In genomic region chr10:77873558-77874380, GRCh38 we compare ENCODE assay signal across 8 cellular contexts. TPM values are rescaled to one million over a fixed set of nuclear protein-coding genes. Genes with fewer than 3 reads are reported as not detected.
A peak's percentile ranks its signal among the peaks of the same experiment; 100 is the strongest.
DNase-seq lines count a peak whose midpoint lies in the region; ATAC-seq and TF ChIP-seq lines count a peak whose summit lies in the region.

No MANE protein-coding gene starts in this region.

- H3K27me3 ChIP-seq in upper lobe of right lung: no peaks in the 10 kb centered on the region

- peaks cover 9 to 43% (median 26%) of the 10 kb centered on the region in 4 donors for H3K4me1 Mint-ChIP-seq in naive thymus-derived CD8-positive, alpha-beta T cell

- H3K36me3 Mint-ChIP-seq in naive thymus-derived CD8-positive, alpha-beta T cell: no peaks in the 10 kb centered on the region

- H3K4me3 ChIP-seq in choroid plexus epithelial cell (ENCODE audit: low read depth, low read length): no peak overlapping the region
- H3K4me3 ChIP-seq in upper lobe of right lung: no peak overlapping the region

- H3K4me1 ChIP-seq in upper lobe of right lung: peaks cover 32% of the 10 kb centered on the region

- H3K27ac ChIP-seq in upper lobe of right lung: peak overlapping the region; percentile 26

- no peaks in the 10 kb centered on the region for H3K9me3 Mint-ChIP-seq in naive thymus-derived CD8-positive, alpha-beta T cell

- H3K27ac Mint-ChIP-seq in naive thymus-derived CD8-positive, alpha-beta T cell: peak overlapping the region in 8 of 10 donors; percentile 3 to 88 (median 80)

- H3K27me3 Mint-ChIP-seq in naive thymus-derived CD8-positive, alpha-beta T cell: peaks cover 0 to 7% (median 2%) of the 10 kb centered on the region in 5 donors

- POLR2A ChIA-PET in naive thymus-derived CD8-positive, alpha-beta T cell (lab: Charles Lee): no interaction called here

- TF ChIP-seq CTCF in choroid plexus epithelial cell (conservative IDR thresholded peaks at IDR 0.05; ENCODE audit: low read depth, low read length): no peak
- TF ChIP-seq CTCF in upper lobe of right lung (IDR thresholded peaks at IDR 0.05): no peak

- ATAC-seq in GM19328 (IDR thresholded peaks at IDR 0.05; ENCODE audit: unreplicated experiment): peak; percentile 76
- peak; percentile 92 for ATAC-seq in HG03354 (IDR thresholded peaks at IDR 0.05; ENCODE audit: poor library complexity, severe bottlenecking, unreplicated experiment)
- ATAC-seq in naive thymus-derived CD8-positive, alpha-beta T cell: peak; percentile 62 to 69
- peak; percentile 55 for ATAC-seq in upper lobe of right lung

- no peaks in the 10 kb centered on the region for H3K36me3 ChIP-seq in upper lobe of right lung

- no peaks in the 10 kb centered on the region for H3K9me3 ChIP-seq in upper lobe of right lung

- peak; percentile 18 for DNase-seq in COLO668 (lab: John Stamatoyannopoulos, UW; ENCODE audit: unreplicated experiment)
- DNase-seq in SKM-1 (lab: John Stamatoyannopoulos, UW; ENCODE audit: unreplicated experiment): peak; percentile 60
- DNase-seq in choroid plexus epithelial cell (ENCODE audit: low read depth): peak; percentile 63
- DNase-seq in naive thymus-derived CD8-positive, alpha-beta T cell: peak in 6 of 10 donors; percentile 15 to 67 (median 30)
- DNase-seq in upper lobe of right lung: peak; percentile 74
- DNase-seq in D341Med (ENCODE audit: low spot score): no peak

- intact Hi-C loops in upper lobe of right lung (cut with DNase I): no loop called here

- peak overlapping the region in 4 of 10 donors; percentile 11 to 72 (median 46) for H3K4me3 Mint-ChIP-seq in naive thymus-derived CD8-positive, alpha-beta T cell

RNA-seq across cellular contexts. Expression of gene DLG5, which starts 52.8 kb away (rescaled TPM):
- under 1 TPM; 0.30 to 0.55 TPM for total RNA-seq in naive thymus-derived CD8-positive, alpha-beta T cell
- under 1 TPM in 2 of 3 donors, not detected in 1; 0.04 to 0.54 TPM for polyA plus RNA-seq in naive thymus-derived CD8-positive, alpha-beta T cell
- 19.3 TPM for total RNA-seq in upper lobe of right lung

Comparison
In these comparisons a context has a peak if more than half of its experiments do, and no peak if none do; other contexts are left out.
1. RNA of gene DLG5, which starts 52.8 kb away (total RNA-seq): 19.3 TPM in upper lobe of right lung (single experiment); 0.30 to 0.55 TPM in naive thymus-derived CD8-positive, alpha-beta T cell; every median in the first group is over 10 times any median in the second.
2. Peak in every context shown above with its lines, with median percentiles within 50 percentile points of each other: ATAC-seq.